In genomic region chr19:489418-490196, GRCh38 we compare ENCODE assay signal across 8 cellular contexts. TPM values are rescaled to one million over a fixed set of nuclear protein-coding genes. Genes with fewer than 3 reads are reported as not detected.
DNase-seq lines count a peak whose midpoint lies in the region; ATAC-seq and TF ChIP-seq lines count a peak whose summit lies in the region.

No MANE protein-coding gene starts in this region.

- CTCF ChIA-PET in MCF 10A (lab: Yijun Ruan, JAX): no interaction called here

- H3K27ac Mint-ChIP-seq in MCF 10A (ENCODE audit: low read depth, unreplicated experiment): peak overlapping the region; percentile 59
- H3K27ac Mint-ChIP-seq in stimulated activated naive CD8-positive, alpha-beta T cell treated with anti-CD3 and anti-CD28 coated beads, Interleukin-15, amount 100 ng/mL, for 72 hours: peak overlapping the region in 1 of 2 donors; percentile 96

- no TSS peak for BruUV-seq in MCF 10A (replicated peaks; lab: Mats Ljungman, UMichigan)

- peaks cover 6% of the 10 kb centered on the region for H3K4me1 Mint-ChIP-seq in MCF 10A (ENCODE audit: insufficient read depth, unreplicated experiment)
- peaks cover 23% of the 10 kb centered on the region for H3K4me1 Mint-ChIP-seq in stimulated activated naive CD8-positive, alpha-beta T cell treated with anti-CD3 and anti-CD28 coated beads, Interleukin-15, amount 100 ng/mL, for 72 hours

- H3K4me3 Mint-ChIP-seq in MCF 10A (ENCODE audit: unreplicated experiment): peak overlapping the region; percentile 72
- H3K4me3 Mint-ChIP-seq in stimulated activated naive CD8-positive, alpha-beta T cell treated with anti-CD3 and anti-CD28 coated beads, Interleukin-15, amount 100 ng/mL, for 72 hours: peak overlapping the region; percentile 89 to 93

- H3K9ac ChIP-seq in HUES64 (ENCODE audit: low read depth, low read length): peak overlapping the region; percentile 74

- H3K27me3 ChIP-seq in HUES64 (ENCODE audit: insufficient read depth, low read length): peaks cover 8% of the 10 kb centered on the region; the same call in 1 of the 2 replicates
- no peaks in the 10 kb centered on the region for H3K27me3 ChIP-seq in layer of hippocampus (ENCODE audit: control insufficient read depth, insufficient read depth, low read length)

- TF ChIP-seq CTCF in GM10266 (IDR thresholded peaks at IDR 0.05; ENCODE audit: control insufficient read depth, insufficient read depth, low read depth, missing control alignments) (no peak), MCF 10A (IDR thresholded peaks at IDR 0.05; ENCODE audit: unreplicated experiment) (no peak)

- no peaks in the 10 kb centered on the region for H3K27me3 Mint-ChIP-seq in MCF 10A (ENCODE audit: insufficient read depth, unreplicated experiment)
- H3K27me3 Mint-ChIP-seq in stimulated activated naive CD8-positive, alpha-beta T cell treated with anti-CD3 and anti-CD28 coated beads, Interleukin-15, amount 100 ng/mL, for 72 hours: peaks cover 28% of the 10 kb centered on the region

- peaks cover 5% of the 10 kb centered on the region; the same call in 1 of the 2 replicates for H3K4me1 ChIP-seq in HUES64 (ENCODE audit: insufficient read depth, low read length)

- POLR2A ChIA-PET in MCF 10A (lab: Yijun Ruan, JAX): interaction anchor here (0.6 to 1.6 kb wide), 8 partner anchors 13 to 87 kb away, joined by 3 to 14 read pairs (median 4); partner anchors contain the start of gene TPGS1

- WGBS in HUES64: 22% methylated on average over 61 of the region's 61 CpGs

- H3K9me3 Mint-ChIP-seq in MCF 10A (ENCODE audit: unreplicated experiment): peaks cover 9% of the 10 kb centered on the region
- no peaks in the 10 kb centered on the region for H3K9me3 Mint-ChIP-seq in stimulated activated naive CD8-positive, alpha-beta T cell treated with anti-CD3 and anti-CD28 coated beads, Interleukin-15, amount 100 ng/mL, for 72 hours

- peak overlapping the region; percentile 49; the same call in 1 of the 2 replicates for H3K27ac ChIP-seq in HUES64 (ENCODE audit: low read depth, low read length)
- peak overlapping the region; percentile 98 for H3K27ac ChIP-seq in layer of hippocampus (ENCODE audit: low read depth, low read length)

- peaks cover 5% of the 10 kb centered on the region for H3K36me3 Mint-ChIP-seq in MCF 10A (ENCODE audit: insufficient read depth, unreplicated experiment)

- ATAC-seq in stimulated activated naive CD8-positive, alpha-beta T cell treated with anti-CD3 and anti-CD28 coated beads, Interleukin-15, amount 100 ng/mL, for 72 hours: peak; percentile 53
- ATAC-seq in HG03460 (IDR thresholded peaks at IDR 0.05; ENCODE audit: unreplicated experiment): no peak

- intact Hi-C loops in MCF 10A (cut with micrococcal nuclease): loop anchor here (2.0 kb wide), 1 partner anchor 17 kb away; the partner anchor contains the start of gene TPGS1

- H3K4me3 ChIP-seq in HUES64 (ENCODE audit: low read length): peak overlapping the region; percentile 94

- no peaks in the 10 kb centered on the region for H3K36me3 ChIP-seq in HUES64 (ENCODE audit: insufficient read depth, low read length)

- H3K9me3 ChIP-seq in HUES64 (ENCODE audit: insufficient read depth, low read depth, low read length): no peaks in the 10 kb centered on the region

- peak; percentile 40 for DNase-seq in GM10266 (ENCODE audit: extremely low spot score)
- no peak for DNase-seq in MCF 10A (ENCODE audit: unreplicated experiment)
- DNase-seq in stimulated activated naive CD8-positive, alpha-beta T cell treated with anti-CD3 and anti-CD28 coated beads, Interleukin-15, amount 100 ng/mL, for 72 hours: no peak
- no peak for DNase-seq in effector CD4-positive, alpha-beta T cell
- no peak for DNase-seq in cerebellar nuclear complex (lab: John Stamatoyannopoulos, UW)

RNA-seq across cellular contexts. Expression of gene MADCAM1, which starts 6.7 kb away (rescaled TPM):
- polyA plus RNA-seq in HUES64 (2013, experiment 1 of 2): 0.45 TPM
- 0.57 TPM for polyA plus RNA-seq in HUES64 (2013, experiment 2 of 2)
- total RNA-seq in MCF 10A (2022): 0.25 and 0.47 TPM in 2 replicates

RNA-seq across cellular contexts. Expression of gene TPGS1, which starts 17.7 kb away (rescaled TPM):
- polyA plus RNA-seq in HUES64 (2013, experiment 1 of 2): 10.0 TPM
- polyA plus RNA-seq in HUES64 (2013, experiment 2 of 2): 10.3 TPM
- total RNA-seq in MCF 10A (2022): 11.9 and 12.6 TPM in 2 replicates

RNA-seq across cellular contexts. Expression of gene SHC2, which starts 28.8 kb away (rescaled TPM):
- polyA plus RNA-seq in HUES64 (2013, experiment 1 of 2): 5.3 TPM
- polyA plus RNA-seq in HUES64 (2013, experiment 2 of 2): 6.6 TPM
- total RNA-seq in MCF 10A (2022): 0.77 and 2.8 TPM in 2 replicates

RNA-seq across cellular contexts. Expression of gene CDC34, which starts 42.0 kb away (rescaled TPM):
- polyA plus RNA-seq in HUES64 (2013, experiment 1 of 2): 94.3 TPM
- polyA plus RNA-seq in HUES64 (2013, experiment 2 of 2): 90.8 TPM
- 49.7 and 61.3 TPM in 2 replicates for total RNA-seq in MCF 10A (2022)

RNA-seq across cellular contexts. Expression of gene GZMM, which starts 54.2 kb away (rescaled TPM):
- not detected for polyA plus RNA-seq in HUES64 (2013, experiment 1 of 2)
- 0.32 TPM for polyA plus RNA-seq in HUES64 (2013, experiment 2 of 2)
- not detected in 2 replicates for total RNA-seq in MCF 10A (2022)
